Comparison of ENCODE assay signal across 1 cellular context in genomic region chrX:48509619-48510018, GRCh38.
TF ChIP-seq lines count a peak whose summit lies in the region.

No MANE protein-coding gene starts in this region.

TF ChIP-seq in HEK293, 187 proteins besides CTCF, POLR2A, EP300 and RAD21 (continued from another document):
- TF ChIP-seq ZXDB (tag by site-specific recombination; IDR thresholded peaks at IDR 0.05), result no peak
- no peak for TF ChIP-seq ZNF24 (tag by site-specific recombination; IDR thresholded peaks at IDR 0.05)
